ENCODE assay signal across 8 cellular contexts in genomic region chr10:97428572-97428981, GRCh38. TPM values are rescaled to one million over a fixed set of nuclear protein-coding genes. Genes with fewer than 3 reads are reported as not detected.
DNase-seq lines count a peak whose midpoint lies in the region; ATAC-seq and TF ChIP-seq lines count a peak whose summit lies in the region.

No MANE protein-coding gene starts in this region.

- H3K4me3 ChIP-seq in cardiac muscle cell (peak overlapping the region; percentile 62), right atrium auricular region (no peak overlapping the region), thoracic aorta (peak overlapping the region; percentile 93)

- H3K27me3 ChIP-seq in cardiac muscle cell: no peaks in the 10 kb centered on the region
- H3K27me3 ChIP-seq in right atrium auricular region: no peaks in the 10 kb centered on the region
- no peaks in the 10 kb centered on the region for H3K27me3 ChIP-seq in thoracic aorta (replicated peaks; ENCODE audit: insufficient read depth)

- DNase-seq in cardiac muscle cell (ENCODE audit: low read depth in 1 of 2, low spot score in 1 of 2): peak in 1 of 2 donors; percentile 32
- DNase-seq in right atrium auricular region (ENCODE audit: low spot score): no peak
- peak; percentile 54 to 58 for DNase-seq in activated CD4-positive, alpha-beta T cell treated with anti-CD3 and anti-CD28 coated beads for 4 hours
- peak; percentile 49 for DNase-seq in fibroblast of peridontal ligament (ENCODE audit: extremely low read depth)
- no peak for DNase-seq in thoracic aorta (ENCODE audit: low spot score)
- DNase-seq in NCI-H2029 (lab: John Stamatoyannopoulos, UW): no peak
- no peak for DNase-seq in NCI-H187 treated with DMSO at 0.1 percent for 48 hours (lab: John Stamatoyannopoulos, UW)
- DNase-seq in DMS153 treated with DMSO at 0.1 percent for 48 hours (lab: John Stamatoyannopoulos, UW; ENCODE audit: unreplicated experiment): no peak

- ATAC-seq in thoracic aorta (ENCODE audit: insufficient number of reproducible peaks, low FRiP score, low read depth): no peak

- H3K9me3 ChIP-seq in cardiac muscle cell (ENCODE audit: low read depth) (no peaks in the 10 kb centered on the region), right atrium auricular region (no peaks in the 10 kb centered on the region), thoracic aorta (no peaks in the 10 kb centered on the region)

- no peak for TF ChIP-seq CTCF in cardiac muscle cell (IDR thresholded peaks at IDR 0.05; ENCODE audit: low read depth, low read length)
- TF ChIP-seq CTCF in right atrium auricular region (IDR thresholded peaks at IDR 0.05): no peak
- TF ChIP-seq CTCF in thoracic aorta (IDR thresholded peaks at IDR 0.05): no peak

- H3K36me3 ChIP-seq in cardiac muscle cell: peaks cover 33% of the 10 kb centered on the region
- peaks cover 38% of the 10 kb centered on the region for H3K36me3 ChIP-seq in right atrium auricular region
- peaks cover 19% of the 10 kb centered on the region for H3K36me3 ChIP-seq in thoracic aorta

- H3K27ac ChIP-seq in cardiac muscle cell: peak overlapping the region; percentile 68
- no peak overlapping the region for H3K27ac ChIP-seq in right atrium auricular region
- no peak overlapping the region for H3K27ac ChIP-seq in thoracic aorta

- peaks cover 11% of the 10 kb centered on the region for H3K4me1 ChIP-seq in cardiac muscle cell (ENCODE audit: low read depth)
- H3K4me1 ChIP-seq in right atrium auricular region: peaks cover 0 to 32% of the 10 kb centered on the region in 2 donors
- peaks cover 23 to 31% of the 10 kb centered on the region in 2 donors for H3K4me1 ChIP-seq in thoracic aorta (ENCODE audit: control insufficient read depth in 1 of 2, low read depth in 2 of 2)

RNA-seq across cellular contexts. Expression of gene PGAM1, which starts 2.6 kb away (rescaled TPM):
- total RNA-seq in cardiac muscle cell: 912 and 1,364 TPM in 2 replicates
- 1,322 and 1,889 TPM in 2 replicates for polyA plus RNA-seq in cardiac muscle cell
- 100 to 1,000 TPM; 326 to 434 TPM for total RNA-seq in right atrium auricular region
- 100 to 1,000 TPM; 199 to 231 TPM for total RNA-seq in thoracic aorta

RNA-seq across cellular contexts. Expression of gene EXOSC1, which starts 17.2 kb away (rescaled TPM):
- total RNA-seq in cardiac muscle cell (33.6 and 38.3 TPM in 2 replicates), right atrium auricular region (10 to 100 TPM; 16.0 to 17.5 TPM), thoracic aorta (10 to 100 TPM; 23.4 to 38.0 TPM)
- 56.5 and 75.0 TPM in 2 replicates for polyA plus RNA-seq in cardiac muscle cell

RNA-seq across cellular contexts. Expression of gene ZDHHC16, which starts 17.4 kb away (rescaled TPM):
- total RNA-seq in cardiac muscle cell: 30.8 and 43.2 TPM in 2 replicates
- 58.4 and 85.5 TPM in 2 replicates for polyA plus RNA-seq in cardiac muscle cell
- 10 to 100 TPM; 28.2 to 39.0 TPM for total RNA-seq in right atrium auricular region
- total RNA-seq in thoracic aorta: 10 to 100 TPM; 23.4 to 31.7 TPM

RNA-seq across cellular contexts. Expression of gene RRP12, which starts 27.4 kb away (rescaled TPM):
- total RNA-seq in cardiac muscle cell: 14.5 and 16.2 TPM in 2 replicates
- polyA plus RNA-seq in cardiac muscle cell: 14.8 and 14.9 TPM in 2 replicates
- 10 to 100 TPM in 1 of 2 donors, 1 to 10 TPM in 1; 6.1 to 12.3 TPM for total RNA-seq in right atrium auricular region
- total RNA-seq in thoracic aorta: 10 to 100 TPM; 17.7 to 29.3 TPM

Comparison
In these comparisons a context has a peak if more than half of its experiments do, and no peak if none do; other contexts are left out.
1. H3K4me3 ChIP-seq: peak in cardiac muscle cell (single experiment) and thoracic aorta (single experiment); none in right atrium auricular region (0 of 2).
2. DNase-seq: peak in activated CD4-positive, alpha-beta T cell treated with anti-CD3 and anti-CD28 coated beads for 4 hours (2 of 2) and fibroblast of peridontal ligament (single experiment); none in right atrium auricular region (single experiment), thoracic aorta (single experiment), NCI-H2029 (single experiment), NCI-H187 treated with DMSO at 0.1 percent for 48 hours (single experiment) and DMS153 treated with DMSO at 0.1 percent for 48 hours (single experiment).